1 cellular context compared by ENCODE assay signal in genomic region chr19:15432629-15433518, GRCh38.
TF ChIP-seq lines count a peak whose summit lies in the region.

No MANE protein-coding gene starts in this region.

TF ChIP-seq in K562, 482 proteins besides CTCF, POLR2A, EP300 and RAD21 (continued from another document and continues in another):
- TF ChIP-seq TSHZ1 (CRISPR knock-in tag; IDR thresholded peaks at IDR 0.05) (no peak), MAFK (IDR thresholded peaks at IDR 0.05; ENCODE audit: low read length) (no peak), HDAC8 (tag; IDR thresholded peaks at IDR 0.05) (no peak), CUX1 (CRISPR knock-in tag; IDR thresholded peaks at IDR 0.05) (no peak), CEBPG (CRISPR knock-in tag; IDR thresholded peaks at IDR 0.05) (no peak), CEBPG (tag; conservative IDR thresholded peaks at IDR 0.05 in 1 of 2, IDR thresholded peaks at IDR 0.05 in 1 of 2) (no peak), POLR3G (IDR thresholded peaks at IDR 0.05; ENCODE audit: extremely low read depth, insufficient read length, insufficient replicate concordance) (no peak), MEIS2 (IDR thresholded peaks at IDR 0.05; ENCODE audit: partially characterized antibody) (no peak), HDGF (IDR thresholded peaks at IDR 0.05) (no peak), ZNF253 (CRISPR knock-in tag; conservative IDR thresholded peaks at IDR 0.05) (no peak), TRIM25 (IDR thresholded peaks at IDR 0.05; ENCODE audit: borderline replicate concordance) (no peak), STAT6 (CRISPR knock-in tag; IDR thresholded peaks at IDR 0.05) (no peak), USF2 (CRISPR knock-in tag; IDR thresholded peaks at IDR 0.05) (no peak), TEAD4 (IDR thresholded peaks at IDR 0.05; ENCODE audit: low read length) (no peak), TEAD4 (CRISPR knock-in tag; IDR thresholded peaks at IDR 0.05; ENCODE audit: borderline replicate concordance) (no peak), ZNF140 (CRISPR knock-in tag; IDR thresholded peaks at IDR 0.05) (no peak), SRF (CRISPR knock-in tag; IDR thresholded peaks at IDR 0.05) (no peak), NCOA1 (IDR thresholded peaks at IDR 0.05; ENCODE audit: low read depth) (no peak), ZFP91 (CRISPR knock-in tag; IDR thresholded peaks at IDR 0.05) (no peak; the same call in 1 of the 2 replicates), ZNF699 (CRISPR knock-in tag; IDR thresholded peaks at IDR 0.05; ENCODE audit: insufficient replicate concordance) (no peak), NELFE (IDR thresholded peaks at IDR 0.05; ENCODE audit: insufficient read depth, insufficient read length) (no peak), ETS2 (tag; IDR thresholded peaks at IDR 0.05; ENCODE audit: borderline replicate concordance, poor library complexity, severe bottlenecking) (no peak), ESRRA (IDR thresholded peaks at IDR 0.05; ENCODE audit: borderline replicate concordance, low read depth) (peak; percentile 42; the same call in 1 of the 2 replicates), E2F6 (IDR thresholded peaks at IDR 0.05; ENCODE audit: borderline replicate concordance in 1 of 2, extremely low read depth in 1 of 2, insufficient read depth in 1 of 2, insufficient read length in 1 of 2, low read depth in 1 of 2, low read length in 1 of 2, poor library complexity in 1 of 2, severe bottlenecking in 1 of 2) (peak; percentile 41 to 87), ZNF23 (CRISPR knock-in tag; IDR thresholded peaks at IDR 0.05) (no peak), ELK3 (CRISPR knock-in tag; IDR thresholded peaks at IDR 0.05) (no peak), RAD51 (IDR thresholded peaks at IDR 0.05; ENCODE audit: borderline replicate concordance, low read depth) (no peak), ZNF696 (CRISPR knock-in tag; conservative IDR thresholded peaks at IDR 0.05) (no peak), ZNF274 (IDR thresholded peaks at IDR 0.05; ENCODE audit: borderline replicate concordance, low read depth, low read length) (no peak), CBX2 (IDR thresholded peaks at IDR 0.05; ENCODE audit: insufficient read depth, low read length, poor library complexity, severe bottlenecking) (no peak), ZC3H11A (IDR thresholded peaks at IDR 0.05; ENCODE audit: low read depth, low read length) (no peak), YY1 (IDR thresholded peaks at IDR 0.05; ENCODE audit: borderline replicate concordance in 1 of 3, control insufficient read depth in 1 of 3, extremely low read depth in 1 of 3, insufficient read depth in 3 of 3, insufficient read length in 1 of 3, insufficient replicate concordance in 2 of 3, low read depth in 1 of 3, low read length in 2 of 3) (peak; percentile 88 to 97 (median 97)), UBTF (IDR thresholded peaks at IDR 0.05; ENCODE audit: borderline replicate concordance in 1 of 2, low read depth in 2 of 2, low read length in 2 of 2) (peak in 1 of 2 experiments; percentile 43; a peak in 1 of 4 replicates), C11orf30 (IDR thresholded peaks at IDR 0.05; ENCODE audit: low read depth) (no peak), ZBTB1 (CRISPR knock-in tag; IDR thresholded peaks at IDR 0.05; ENCODE audit: borderline replicate concordance, low read depth) (no peak), RBM34 (IDR thresholded peaks at IDR 0.05; ENCODE audit: borderline replicate concordance, insufficient read depth, low read length) (no peak), CTBP1 (IDR thresholded peaks at IDR 0.05; ENCODE audit: borderline replicate concordance) (peak; percentile 90), RHOXF2B (CRISPR knock-in tag; conservative IDR thresholded peaks at IDR 0.05) (no peak)
